ENCODE assay signal across 16 cellular contexts in the genomic region with DNA sequence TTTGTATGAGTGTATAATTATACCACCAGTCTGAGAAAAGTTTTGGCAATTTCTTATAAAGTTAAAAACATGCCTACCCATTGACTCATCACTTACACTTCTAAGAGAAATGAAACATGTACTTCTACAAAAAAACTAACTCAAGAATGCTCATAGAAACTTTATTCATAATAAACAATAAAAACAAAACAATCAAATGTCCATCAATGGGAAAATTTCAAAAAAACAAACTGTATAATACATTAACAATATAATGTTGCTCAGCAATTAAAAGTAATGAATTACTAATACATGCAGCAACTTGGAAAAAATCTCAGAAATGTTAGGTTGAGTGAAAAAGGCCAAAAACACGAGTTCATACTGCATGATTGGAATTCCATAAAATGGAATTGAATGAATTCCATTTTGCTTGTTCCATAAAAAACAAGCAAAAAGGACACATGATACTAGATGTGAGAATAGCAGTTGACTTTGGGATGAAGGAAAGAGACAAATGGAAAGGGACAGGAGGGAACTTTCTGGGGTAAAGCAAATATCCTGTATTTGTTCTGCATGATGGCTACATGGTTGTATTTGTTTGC.
DNase-seq lines count a peak whose midpoint lies in the region; ATAC-seq and TF ChIP-seq lines count a peak whose summit lies in the region.
"Had no signal": no experiment of that assay in that cellular context is flagged by ENCODE, and none has a peak within 500 bp of the region (broad histone marks: within the 10 kb centered on the region; RNA-seq: fewer than 3 reads in every experiment).

No MANE protein-coding gene starts in this region.

- in situ Hi-C loops in GM13976 (cut with MboI; ENCODE audit: low sequenced_read_pairs, unreplicated experiment), result no loop called here

- ATAC-seq in HG02840 (IDR thresholded peaks at IDR 0.05; ENCODE audit: low FRiP score, unreplicated experiment) (no peak), GM18909 (IDR thresholded peaks at IDR 0.05; ENCODE audit: poor library complexity, unreplicated experiment) (no peak)
- ATAC-seq: esophagus mucosa had no signal

- H3K9me3 Mint-ChIP-seq in HFFc6, result peaks cover 15% of the 10 kb centered on the region; the same call in 1 of the 2 replicates
- H3K9me3 Mint-ChIP-seq: memory B cell had no signal

- TF ChIP-seq CTCF in HFFc6 (IDR thresholded peaks at IDR 0.05) (no peak), fibroblast of villous mesenchyme (IDR thresholded peaks at IDR 0.05; ENCODE audit: insufficient read depth, low read depth, low read length) (no peak), GM13976 (IDR thresholded peaks at IDR 0.05; ENCODE audit: borderline replicate concordance, control extremely low read depth, extremely low read depth, insufficient read depth, missing control alignments) (no peak)

- H3K4me1 Mint-ChIP-seq in HFFc6 (ENCODE audit: low read depth), result peaks cover 55% of the 10 kb centered on the region
- H3K4me1 Mint-ChIP-seq: activated naive CD4-positive, alpha-beta T cell treated with anti-CD3 and anti-CD28 coated beads, Interleukin-2, amount 50 U/mL, for 24 hours had no signal

- H3K36me3 ChIP-seq in ACC112 (ENCODE audit: insufficient read depth, low read length), result no peaks in the 10 kb centered on the region
- H3K36me3 ChIP-seq: colonic mucosa had no signal

- DNase-seq in HFFc6, result peak; percentile 51
- peak; percentile 19 to 84 for DNase-seq in SW 1271 (lab: John Stamatoyannopoulos, UW)
- peak; percentile 38 for DNase-seq in fibroblast of villous mesenchyme (ENCODE audit: low read depth)
- DNase-seq in GM13976 (ENCODE audit: low spot score), result no peak
- DNase-seq in RPMI8226, result no peak
- DNase-seq: AML-193; colonic mucosa; SHP77; stimulated activated CD8-positive, alpha-beta memory T cell treated with anti-CD3 and anti-CD28 coated beads, Interleukin-4, amount 100 ng/mL, for 48 hours had no signal

- no peaks in the 10 kb centered on the region for H3K27me3 ChIP-seq in ACC112 (ENCODE audit: insufficient read depth, low read length)
- H3K27me3 ChIP-seq: colonic mucosa had no signal

- peak overlapping the region; percentile 64 for H3K27ac ChIP-seq in ACC112 (ENCODE audit: low read depth, low read length)
- H3K27ac ChIP-seq: colonic mucosa, VCaP had no signal

- H3K4me1 ChIP-seq in ACC112 (ENCODE audit: control insufficient read depth, insufficient read depth, low read length, unreplicated experiment), result peaks cover 19% of the 10 kb centered on the region
- H3K4me1 ChIP-seq: colonic mucosa had no signal

- H3K27ac Mint-ChIP-seq in HFFc6, result peak overlapping the region; percentile 81
- H3K27ac Mint-ChIP-seq: activated naive CD4-positive, alpha-beta T cell treated with anti-CD3 and anti-CD28 coated beads, Interleukin-2, amount 50 U/mL, for 24 hours; memory B cell had no signal

- H3K79me2 ChIP-seq in ACC112 (ENCODE audit: control insufficient read depth, insufficient read depth, low read length, unreplicated experiment), result no peaks in the 10 kb centered on the region

- H3K27me3 Mint-ChIP-seq in HFFc6 (ENCODE audit: insufficient read depth), result no peaks in the 10 kb centered on the region
- H3K27me3 Mint-ChIP-seq: activated naive CD4-positive, alpha-beta T cell treated with anti-CD3 and anti-CD28 coated beads, Interleukin-2, amount 50 U/mL, for 24 hours had no signal

- H3K4me3 Mint-ChIP-seq in HFFc6, result peak overlapping the region; percentile 79
- H3K4me3 Mint-ChIP-seq: activated naive CD4-positive, alpha-beta T cell treated with anti-CD3 and anti-CD28 coated beads, Interleukin-2, amount 50 U/mL, for 24 hours; memory B cell had no signal

- H2AFZ ChIP-seq in ACC112 (ENCODE audit: low read length, unreplicated experiment), result peak overlapping the region; percentile 76

- H3K4me3 ChIP-seq in ACC112 (ENCODE audit: low read depth, low read length), result peak overlapping the region; percentile 50; the same call in 1 of the 2 replicates
- H3K4me3 ChIP-seq in fibroblast of villous mesenchyme (ENCODE audit: low read depth, low read length), result no peak overlapping the region
- H3K4me3 ChIP-seq: colonic mucosa had no signal

- peaks cover 28% of the 10 kb centered on the region for H3K36me3 Mint-ChIP-seq in HFFc6 (ENCODE audit: low read depth)
- H3K36me3 Mint-ChIP-seq: activated naive CD4-positive, alpha-beta T cell treated with anti-CD3 and anti-CD28 coated beads, Interleukin-2, amount 50 U/mL, for 24 hours; memory B cell had no signal

Comparison
In these comparisons a context has a peak if more than half of its experiments do, and no peak if none do; other contexts are left out.
1. DNase-seq: peak in HFFc6 (single experiment), SW 1271 (2 of 2) and fibroblast of villous mesenchyme (single experiment); none in GM13976 (single experiment) and RPMI8226 (single experiment).